1 cellular context compared by ENCODE assay signal in genomic region chr5:111241696-111242095, GRCh38.
TF ChIP-seq lines count a peak whose summit lies in the region.

No MANE protein-coding gene starts in this region.

TF ChIP-seq in SK-N-SH, 30 proteins besides CTCF, POLR2A, EP300 and RAD21:
- TF ChIP-seq TAF1 (IDR thresholded peaks at IDR 0.05; ENCODE audit: borderline replicate concordance, low read depth, low read length): no peak
TF ChIP-seq in SK-N-SH: peak in this region for 0.
